ENCODE assay signal across 27 cellular contexts in genomic region chr4:8719421-8719820, GRCh38.
DNase-seq lines count a peak whose midpoint lies in the region; ATAC-seq, FAIRE-seq and TF ChIP-seq lines count a peak whose summit lies in the region.
"Had no signal": no experiment of that assay in that cellular context is flagged by ENCODE, and none has a peak within 500 bp of the region (broad histone marks: within the 10 kb centered on the region; RNA-seq: fewer than 3 reads in every experiment).

No MANE protein-coding gene starts in this region.

- ATAC-seq in right lobe of liver (no peak), HepG2 (no peak; the same call in 2 of the 3 replicates), HG03565 (IDR thresholded peaks at IDR 0.05; ENCODE audit: unreplicated experiment) (no peak)

- TF ChIP-seq POLR2A in right lobe of liver (IDR thresholded peaks at IDR 0.05), result no peak
- TF ChIP-seq POLR2A in HepG2 (IDR thresholded peaks at IDR 0.05; ENCODE audit: insufficient read depth in 1 of 2, low read depth in 2 of 2, low read length in 2 of 2), result no peak

- H3K4me3 ChIP-seq in right lobe of liver (no peak overlapping the region), HepG2 (replicated peaks in 1 of 3; ENCODE audit: insufficient read depth in 1 of 3, low read depth in 2 of 3, low read length in 3 of 3) (no peak overlapping the region), osteoblast (ENCODE audit: insufficient read depth, low read length) (no peak overlapping the region)
- H3K4me3 ChIP-seq: BLaER1, GM23248, HAP-1 had no signal

- no peak overlapping the region for H3K9ac ChIP-seq in HepG2 (ENCODE audit: insufficient read depth, low read depth, low read length)
- H3K9ac ChIP-seq: BLaER1, GM23248 had no signal

- H3K79me2 ChIP-seq in HepG2 (ENCODE audit: insufficient read depth, low read length) (no peaks in the 10 kb centered on the region), osteoblast (ENCODE audit: insufficient read depth, low read length) (no peaks in the 10 kb centered on the region)

- H3K9me3 ChIP-seq in right lobe of liver (peaks cover 0 to under 1% (median 0%) of the 10 kb centered on the region in 4 donors), HepG2 (ENCODE audit: low read length) (peaks cover 5% of the 10 kb centered on the region; the same call in 1 of the 2 replicates), osteoblast (ENCODE audit: low read depth, low read length) (peaks cover 2% of the 10 kb centered on the region)
- H3K9me3 ChIP-seq: HAP-1 had no signal

- no TSS peak for BruUV-seq in HepG2 (replicated peaks; lab: Mats Ljungman, UMichigan)

- intact Hi-C loops in right lobe of liver (cut with DNase I) (no loop called here), HepG2 (cut with micrococcal nuclease; ENCODE audit: unreplicated experiment) (no loop called here)

- TF ChIP-seq CTCF in right lobe of liver (IDR thresholded peaks at IDR 0.05), result no peak
- no peak for TF ChIP-seq CTCF in HepG2 (CRISPR knock-in tag; IDR thresholded peaks at IDR 0.05)
- TF ChIP-seq CTCF in osteoblast (IDR thresholded peaks at IDR 0.05; ENCODE audit: extremely low read depth, low read depth, low read length), result no peak

- no peak for TF ChIP-seq EP300 in HepG2 (IDR thresholded peaks at IDR 0.05; ENCODE audit: low read depth in 2 of 2, low read length in 2 of 2)
- TF ChIP-seq EP300 in HepG2 (CRISPR knock-in tag; IDR thresholded peaks at IDR 0.05; ENCODE audit: borderline replicate concordance), result no peak

- H3K4me2 ChIP-seq in HepG2 (ENCODE audit: low read depth, low read length), result no peak overlapping the region
- H3K4me2 ChIP-seq in osteoblast (ENCODE audit: insufficient read depth, low read length), result no peak overlapping the region
- H3K4me2 ChIP-seq: BLaER1 had no signal

- H3K36me3 ChIP-seq in right lobe of liver (no peaks in the 10 kb centered on the region), HepG2 (replicated peaks in 1 of 2; ENCODE audit: control insufficient read depth in 1 of 2, insufficient read depth in 2 of 2, low read length in 2 of 2) (no peaks in the 10 kb centered on the region), osteoblast (ENCODE audit: insufficient read depth, low read length) (no peaks in the 10 kb centered on the region)
- H3K36me3 ChIP-seq: BLaER1, HAP-1 had no signal

- POLR2A ChIA-PET in HepG2 (lab: Yijun Ruan, JAX), result no interaction called here

- H3K27ac ChIP-seq in right lobe of liver (no peak overlapping the region), HepG2 (ENCODE audit: extremely low read length, insufficient read depth, low read length) (no peak overlapping the region), osteoblast (ENCODE audit: low read depth, low read length) (no peak overlapping the region)
- H3K27ac ChIP-seq: 22Rv1, BLaER1, GM23248, HL-60 had no signal

- H2AFZ ChIP-seq in HepG2 (ENCODE audit: low read length) (no peak overlapping the region), osteoblast (ENCODE audit: low read length) (no peak overlapping the region)
- H2AFZ ChIP-seq: GM23248 had no signal

- WGBS in right lobe of liver (ENCODE audit: insufficient coverage, low coverage, low lambda C conversion rate, missing lambda C conversion rate), result 80% methylated on average over 1 of the region's 8 CpGs
- WGBS in HepG2 (ENCODE audit: low lambda C conversion rate), result 0% methylated on average over 3 of the region's 8 CpGs

- no peak for FAIRE-seq in HepG2 (lab: Jason Lieb, UNC)
- no peak for FAIRE-seq in frontal cortex (lab: Jason Lieb, UNC)
- FAIRE-seq: GM12891 had no signal

- H3K4me1 ChIP-seq in right lobe of liver (no peaks in the 10 kb centered on the region), HepG2 (ENCODE audit: insufficient read depth, low read length) (no peaks in the 10 kb centered on the region), osteoblast (ENCODE audit: insufficient read depth, low read length) (no peaks in the 10 kb centered on the region)
- H3K4me1 ChIP-seq: BLaER1, Caco-2, HAP-1 had no signal

- DNase-seq in activated CD4-positive, CD25-positive, alpha-beta regulatory T cell treated with anti-CD3 and anti-CD28 coated beads, Interleukin-2, amount 50 U/mL, for 72 hours, result peak; percentile 5
- no peak for DNase-seq in activated CD4-positive, CD25-positive, alpha-beta regulatory T cell (lab: John Stamatoyannopoulos, UW)
- DNase-seq in right lobe of liver, result peak in 2 of 3 donors; percentile 2 to 16
- DNase-seq in HepG2 (ENCODE audit: low spot score), result no peak
- DNase-seq in osteoblast (ENCODE audit: insufficient read length, low spot score, missing footprints), result peak; percentile 8
- DNase-seq in amniotic stem cell (lab: John Stamatoyannopoulos, UW), result no peak
- no peak for DNase-seq in frontal cortex (ENCODE audit: low spot score in 2 of 2)
- DNase-seq: ACHN; CD4-positive, alpha-beta memory T cell; DMS 273 treated with DMSO at 0.1 percent for 48 hours; DMS79 treated with DMSO at 0.1 percent for 48 hours; GM23248; KBM-7; MM.1S; NCI-H1048; NCI-H1417 treated with DMSO at 0.1 percent for 48 hours; NCI-H187; NCI-H446; NCI-H526; Right ventricle myocardium superior had no signal

- H3K27me3 ChIP-seq in right lobe of liver, result no peaks in the 10 kb centered on the region
- H3K27me3 ChIP-seq in HepG2 (ENCODE audit: control insufficient read depth in 1 of 2, insufficient read depth in 2 of 2, low read length in 2 of 2), result peaks cover 3 to 20% of the 10 kb centered on the region in 2 experiments; a peak in 3 of 5 replicates
- H3K27me3 ChIP-seq in osteoblast (ENCODE audit: insufficient read depth, low read length), result no peaks in the 10 kb centered on the region
- H3K27me3 ChIP-seq: BLaER1 had no signal

- TF ChIP-seq RAD21 in HepG2 (CRISPR knock-in tag; IDR thresholded peaks at IDR 0.05), result no peak

- CTCF ChIA-PET in HepG2 (lab: Yijun Ruan, JAX; ENCODE audit: low intra/inter-chr PET ratio, low total read pairs), result no interaction called here

- H4K20me1 ChIP-seq in HepG2 (ENCODE audit: insufficient read depth, low read length), result no peaks in the 10 kb centered on the region
- H4K20me1 ChIP-seq in osteoblast (ENCODE audit: insufficient read depth, low read length), result no peaks in the 10 kb centered on the region
- H4K20me1 ChIP-seq: BLaER1 had no signal

- in situ Hi-C loops in HepG2 (cut with HindIII; ENCODE audit: extremely low pct_ligation_motif_present, low pct_unique_long_range_greater_than_20kb), result no loop called here

TF ChIP-seq in HepG2, 621 proteins besides CTCF, POLR2A, EP300 and RAD21:
- no peak for TF ChIP-seq ZNF30 (CRISPR knock-in tag; IDR thresholded peaks at IDR 0.05)
- no peak for TF ChIP-seq TCF7L2 (IDR thresholded peaks at IDR 0.05; ENCODE audit: low read depth, low read length)
- no peak for TF ChIP-seq ZNF513 (CRISPR knock-in tag; conservative IDR thresholded peaks at IDR 0.05)
- TF ChIP-seq EZH2 (conservative IDR thresholded peaks at IDR 0.05; ENCODE audit: low read depth, low read length), result no peak
- TF ChIP-seq, protein P1, sequence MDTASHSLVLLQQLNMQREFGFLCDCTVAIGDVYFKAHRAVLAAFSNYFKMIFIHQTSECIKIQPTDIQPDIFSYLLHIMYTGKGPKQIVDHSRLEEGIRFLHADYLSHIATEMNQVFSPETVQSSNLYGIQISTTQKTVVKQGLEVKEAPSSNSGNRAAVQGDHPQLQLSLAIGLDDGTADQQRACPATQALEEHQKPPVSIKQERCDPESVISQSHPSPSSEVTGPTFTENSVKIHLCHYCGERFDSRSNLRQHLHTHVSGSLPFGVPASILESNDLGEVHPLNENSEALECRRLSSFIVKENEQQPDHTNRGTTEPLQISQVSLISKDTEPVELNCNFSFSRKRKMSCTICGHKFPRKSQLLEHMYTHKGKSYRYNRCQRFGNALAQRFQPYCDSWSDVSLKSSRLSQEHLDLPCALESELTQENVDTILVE (CRISPR knock-in tag; IDR thresholded peaks at IDR 0.05), result no peak
TF ChIP-seq in HepG2: peak in this region for 0.

Comparison
In these comparisons a context has a peak if more than half of its experiments do, and no peak if none do; other contexts are left out.
1. DNase-seq: peak in activated CD4-positive, CD25-positive, alpha-beta regulatory T cell treated with anti-CD3 and anti-CD28 coated beads, Interleukin-2, amount 50 U/mL, for 72 hours (single experiment), right lobe of liver (2 of 3) and osteoblast (single experiment); none in activated CD4-positive, CD25-positive, alpha-beta regulatory T cell (0 of 4), HepG2 (single experiment), amniotic stem cell (single experiment) and frontal cortex (0 of 2).